In genomic region chr10:58177362-58177947, GRCh38 we compare ENCODE assay signal across 8 cellular contexts.
DNase-seq lines count a peak whose midpoint lies in the region; ATAC-seq, FAIRE-seq and TF ChIP-seq lines count a peak whose summit lies in the region.

No MANE protein-coding gene starts in this region.

- DNase-seq in NCI-H82 treated with DMSO at 0.1 percent for 48 hours (lab: John Stamatoyannopoulos, UW; ENCODE audit: unreplicated experiment), result peak; percentile 50
- peak; percentile 57 for DNase-seq in pons (ENCODE audit: low spot score)
- no peak for DNase-seq in activated CD4-positive, alpha-beta T cell treated with anti-CD3 and anti-CD28 coated beads for 4 hours
- no peak for DNase-seq in activated T-cell treated with anti-CD3 and anti-CD28 coated beads for 4 hours

- ATAC-seq in GM21390 (IDR thresholded peaks at IDR 0.05; ENCODE audit: unreplicated experiment) (peak; percentile 58), HG02870 (IDR thresholded peaks at IDR 0.05; ENCODE audit: unreplicated experiment) (no peak)

- TF ChIP-seq CTCF in C4-2B (conservative IDR thresholded peaks at IDR 0.05), result peak; percentile 80

- no peak overlapping the region for H3K27ac ChIP-seq in C4-2B

- FAIRE-seq in endometrium (lab: Jason Lieb, UNC), result peak; percentile 96

Comparison
In these comparisons a context has a peak if more than half of its experiments do, and no peak if none do; other contexts are left out.
1. DNase-seq: peak in NCI-H82 treated with DMSO at 0.1 percent for 48 hours (single experiment) and pons (single experiment); none in activated CD4-positive, alpha-beta T cell treated with anti-CD3 and anti-CD28 coated beads for 4 hours (0 of 2) and activated T-cell treated with anti-CD3 and anti-CD28 coated beads for 4 hours (single experiment).